10 cellular contexts compared by ENCODE assay signal in genomic region chr19:35479278-35479677, GRCh38. TPM values are rescaled to one million over a fixed set of nuclear protein-coding genes. Genes with fewer than 3 reads are reported as not detected.
DNase-seq lines count a peak whose midpoint lies in the region; ATAC-seq and TF ChIP-seq lines count a peak whose summit lies in the region.
"Had no signal": no experiment of that assay in that cellular context is flagged by ENCODE, and none has a peak within 500 bp of the region (broad histone marks: within the 10 kb centered on the region; RNA-seq: fewer than 3 reads in every experiment).

No MANE protein-coding gene starts in this region.

- peaks cover 2 to 5% of the 10 kb centered on the region in 2 experiments; a peak in 2 of 4 replicates for H3K4me1 ChIP-seq in HCT116 (ENCODE audit: control insufficient read depth in 1 of 2, insufficient read depth in 2 of 2, low read length in 2 of 2)
- H3K4me1 ChIP-seq in spleen = peaks cover 0 to 5% (median 0%) of the 10 kb centered on the region in 6 donors
- H3K4me1 ChIP-seq: A549 had no signal

- ATAC-seq in HCT116 (peak; percentile 66; the same call in 1 of the 2 replicates), esophagus mucosa (peak; percentile 70), HG03097 (IDR thresholded peaks at IDR 0.05; ENCODE audit: low FRiP score, unreplicated experiment) (no peak), GM21717 (IDR thresholded peaks at IDR 0.05; ENCODE audit: unreplicated experiment) (no peak)

- no peaks in the 10 kb centered on the region for H4K20me1 ChIP-seq in HCT116 (ENCODE audit: insufficient read depth)
- H4K20me1 ChIP-seq: BLaER1 treated with 17β-estradiol and CSF1 and Interleukin-3, amounts not matched to agents 10 nM and 100 nM had no signal

- peak; percentile 95 for DNase-seq in NCI-H345 (lab: John Stamatoyannopoulos, UW)
- DNase-seq in NCI-H345 treated with DMSO at 0.1 percent for 48 hours (lab: John Stamatoyannopoulos, UW; ENCODE audit: unreplicated experiment) = no peak
- DNase-seq in HCT116 (ENCODE audit: low read depth, low spot score) = no peak
- peak; percentile 34 for DNase-seq in spleen
- no peak for DNase-seq in COLO829 (ENCODE audit: low spot score)

- H3K27ac ChIP-seq in HCT116 (ENCODE audit: low read depth, low read length) (no peak overlapping the region), spleen (no peak overlapping the region)
- H3K27ac ChIP-seq: A549; BLaER1 treated with 17β-estradiol and CSF1 and Interleukin-3, amounts not matched to agents 10 nM and 100 nM had no signal

- TF ChIP-seq RAD21 in HCT116 (IDR thresholded peaks at IDR 0.05; ENCODE audit: low read depth) = peak; percentile 10; the same call in 1 of the 2 replicates

- H3K4me2 ChIP-seq in HCT116 (ENCODE audit: low read length) = no peak overlapping the region
- H3K4me2 ChIP-seq: A549; BLaER1 treated with 17β-estradiol and CSF1 and Interleukin-3, amounts not matched to agents 10 nM and 100 nM had no signal

- TF ChIP-seq CTCF in HCT116 (IDR thresholded peaks at IDR 0.05 in 2 of 3, conservative IDR thresholded peaks at IDR 0.05 in 1 of 3; ENCODE audit: borderline replicate concordance in 1 of 3, insufficient read depth in 1 of 3, low read depth in 2 of 3, low read length in 2 of 3) (peak in 2 of 3 experiments; percentile 30 to 38; a peak in 3 of 6 replicates), spleen (IDR thresholded peaks at IDR 0.05 in 8 of 11, conservative IDR thresholded peaks at IDR 0.05 in 3 of 11) (no peak)

- CTCF ChIA-PET in HCT116 (lab: Charles Lee) = interaction anchor here (1.1 kb wide), 1 partner anchor 126 kb away, joined by 3 read pairs; no protein-coding TSS in a partner anchor

- 87 to 91% (median 89%) methylated on average over 11 of the region's 11 CpGs for WGBS in spleen, 5 donors

- no peak overlapping the region for H3K9ac ChIP-seq in HCT116 (ENCODE audit: low read length)
- H3K9ac ChIP-seq: BLaER1 treated with 17β-estradiol and CSF1 and Interleukin-3, amounts not matched to agents 10 nM and 100 nM had no signal

- no peak overlapping the region for H3K4me3 ChIP-seq in HCT116 (replicated peaks in 1 of 2; ENCODE audit: low read depth in 1 of 2, low read length in 2 of 2)
- H3K4me3 ChIP-seq in spleen = no peak overlapping the region
- H3K4me3 ChIP-seq: A549; BLaER1 treated with 17β-estradiol and CSF1 and Interleukin-3, amounts not matched to agents 10 nM and 100 nM had no signal

- H2AFZ ChIP-seq in HCT116 (ENCODE audit: low read depth, low read length, poor library complexity, severe bottlenecking) = no peak overlapping the region

- RAD21 ChIA-PET in HCT116 (lab: Charles Lee; ENCODE audit: low non-redundant PET in 1 of 2, low total read pairs in 2 of 2, uncharacterized antibody in 2 of 2, unreplicated experiment in 2 of 2) = no interaction called here

- no peaks in the 10 kb centered on the region for H3K9me2 ChIP-seq in HCT116 (ENCODE audit: insufficient read depth)

- TF ChIP-seq POLR2A in HCT116 (IDR thresholded peaks at IDR 0.05; ENCODE audit: borderline replicate concordance, extremely low read depth, insufficient read depth, insufficient read length) = no peak
- TF ChIP-seq POLR2A in spleen (IDR thresholded peaks at IDR 0.05) = no peak

- H3K36me3 ChIP-seq in HCT116 (ENCODE audit: control insufficient read depth in 1 of 2, insufficient read depth in 2 of 2, low read length in 2 of 2) (no peaks in the 10 kb centered on the region), spleen (no peaks in the 10 kb centered on the region)
- H3K36me3 ChIP-seq: BLaER1 treated with 17β-estradiol and CSF1 and Interleukin-3, amounts not matched to agents 10 nM and 100 nM had no signal

- H3K79me2 ChIP-seq in HCT116 (ENCODE audit: insufficient read depth, low read length) = no peaks in the 10 kb centered on the region

- H3K9me3 ChIP-seq in HCT116 (ENCODE audit: control insufficient read depth in 1 of 2, insufficient read depth in 1 of 2, low read depth in 1 of 2, low read length in 2 of 2) = no peaks in the 10 kb centered on the region
- peaks cover 0 to 4% (median 0%) of the 10 kb centered on the region in 8 donors for H3K9me3 ChIP-seq in spleen
- H3K9me3 ChIP-seq: BLaER1 treated with 17β-estradiol and CSF1 and Interleukin-3, amounts not matched to agents 10 nM and 100 nM had no signal

- POLR2A ChIA-PET in HCT116 (lab: Charles Lee) = no interaction called here

- intact Hi-C loops in HCT116 (cut with micrococcal nuclease) = no loop called here
- intact Hi-C loops in spleen (cut with DNase I; ENCODE audit: low total_unique reads) = no loop called here

- no peaks in the 10 kb centered on the region for H3K27me3 ChIP-seq in HCT116 (ENCODE audit: insufficient read depth, low read length)
- H3K27me3 ChIP-seq in spleen (replicated peaks in 1 of 7) = peaks cover 0 to 7% (median 0%) of the 10 kb centered on the region in 7 donors
- H3K27me3 ChIP-seq: BLaER1 treated with 17β-estradiol and CSF1 and Interleukin-3, amounts not matched to agents 10 nM and 100 nM had no signal

- BruUV-seq in HCT116 (replicated peaks; lab: Mats Ljungman, UMichigan) = no TSS peak

TF ChIP-seq in HCT116, 20 proteins besides CTCF, POLR2A, EP300 and RAD21:
- no peak for TF ChIP-seq JUND (IDR thresholded peaks at IDR 0.05)
- TF ChIP-seq TCF7L2 (IDR thresholded peaks at IDR 0.05; ENCODE audit: borderline replicate concordance, extremely low read depth, insufficient read depth, insufficient read length) = no peak
- TF ChIP-seq REST (IDR thresholded peaks at IDR 0.05; ENCODE audit: low read depth) = no peak
- TF ChIP-seq SP1 (IDR thresholded peaks at IDR 0.05; ENCODE audit: low read depth) = no peak
- no peak for TF ChIP-seq ELF1 (IDR thresholded peaks at IDR 0.05; ENCODE audit: borderline replicate concordance, low read depth)
- no peak for TF ChIP-seq EZH2 (IDR thresholded peaks at IDR 0.05)
- TF ChIP-seq ZNF274 (IDR thresholded peaks at IDR 0.05; ENCODE audit: low read depth, low read length) = no peak
- no peak for TF ChIP-seq YY1 (IDR thresholded peaks at IDR 0.05; ENCODE audit: extremely low read depth, insufficient replicate concordance, low read depth, low read length)
- TF ChIP-seq, protein P1, sequence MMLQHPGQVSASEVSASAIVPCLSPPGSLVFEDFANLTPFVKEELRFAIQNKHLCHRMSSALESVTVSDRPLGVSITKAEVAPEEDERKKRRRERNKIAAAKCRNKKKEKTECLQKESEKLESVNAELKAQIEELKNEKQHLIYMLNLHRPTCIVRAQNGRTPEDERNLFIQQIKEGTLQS (IDR thresholded peaks at IDR 0.05) = no peak
TF ChIP-seq in HCT116: peak in this region for 0.

RNA-seq across cellular contexts. Expression of gene KRTDAP, which starts 11.0 kb away (rescaled TPM):
- total RNA-seq in HCT116 (2021; ENCODE audit: unreplicated experiment) (0.74 TPM), esophagus mucosa (338 TPM), spleen (1 to 10 TPM in 1 of 7 donors, not detected in 6; 3.1 TPM)
- polyA plus RNA-seq in HCT116 (2012) = 0.86 and 1.3 TPM in 2 replicates
- not detected for polyA plus RNA-seq in spleen
- polyA plus RNA-seq: A549 had no signal

RNA-seq across cellular contexts. Expression of gene FFAR2, which starts 31.2 kb away (rescaled TPM):
- total RNA-seq in HCT116 (2021; ENCODE audit: unreplicated experiment) (not detected), esophagus mucosa (1.8 TPM), spleen (10 to 100 TPM in 5 of 7 donors, 1 to 10 TPM in 2; 3.0 to 53.5 (median 12.6) TPM)
- not detected in 2 replicates for polyA plus RNA-seq in HCT116 (2012)
- 1 to 10 TPM in 2 of 3 donors, under 1 TPM in 1; 0.89 to 9.0 (median 5.7) TPM for polyA plus RNA-seq in spleen

RNA-seq across cellular contexts. Expression of gene DMKN, which starts 34.2 kb away (rescaled TPM):
- total RNA-seq in HCT116 (2021; ENCODE audit: unreplicated experiment) (246 TPM), esophagus mucosa (406 TPM), spleen (10 to 100 TPM in 2 of 7 donors, 1 to 10 TPM in 5; 2.5 to 17.9 (median 4.4) TPM)
- 256 and 297 TPM in 2 replicates for polyA plus RNA-seq in HCT116 (2012)
- 10 to 100 TPM in 2 of 3 donors, 1 to 10 TPM in 1; 7.2 to 15.3 (median 10.7) TPM for polyA plus RNA-seq in spleen

RNA-seq across cellular contexts. Expression of gene SBSN, which starts 48.8 kb away (rescaled TPM):
- total RNA-seq in HCT116 (2021; ENCODE audit: unreplicated experiment) = 0.66 TPM
- polyA plus RNA-seq in HCT116 (2012) = 0.17 and 0.23 TPM in 2 replicates
- 1,433 TPM for total RNA-seq in esophagus mucosa
- total RNA-seq in spleen = not detected
- under 1 TPM; 0.05 to 0.33 (median 0.19) TPM for polyA plus RNA-seq in spleen

RNA-seq across cellular contexts. Expression of gene GAPDHS, which starts 54.0 kb away (rescaled TPM):
- not detected for total RNA-seq in HCT116 (2021; ENCODE audit: unreplicated experiment)
- polyA plus RNA-seq in HCT116 (2012) = 0.09 TPM in 1 of 2 replicates, not detected in the other
- not detected for total RNA-seq in esophagus mucosa
- total RNA-seq in spleen = under 1 TPM in 1 of 7 donors, not detected in 6; 0.17 TPM
- polyA plus RNA-seq in spleen = under 1 TPM in 2 of 3 donors, not detected in 1; 0.13 to 0.14 TPM
- polyA plus RNA-seq: A549 had no signal

Comparison
In these comparisons a context has a peak if more than half of its experiments do, and no peak if none do; other contexts are left out.
1. DNase-seq: peak in NCI-H345 (single experiment) and spleen (single experiment); none in NCI-H345 treated with DMSO at 0.1 percent for 48 hours (single experiment), HCT116 (single experiment) and COLO829 (single experiment).
2. ATAC-seq: peak in HCT116 (single experiment) and esophagus mucosa (single experiment); none in HG03097 (single experiment) and GM21717 (single experiment).
3. CTCF ChIP-seq: peak in HCT116 (2 of 3); none in spleen (0 of 11).
4. RNA of gene KRTDAP, which starts 11.0 kb away (total RNA-seq): 338 TPM in esophagus mucosa (single experiment); 0.74 TPM in HCT116 (single experiment) and 3.1 TPM in spleen; every median in the first group is over 10 times any median in the second.
5. RNA of gene DMKN, which starts 34.2 kb away (total RNA-seq): 406 TPM in esophagus mucosa (single experiment) and 246 TPM in HCT116 (single experiment); 2.5 to 17.9 TPM in spleen; every median in the first group is over 10 times any median in the second.